ENCODE assay signal across 31 cellular contexts in genomic region chr2:5729426-5729825, GRCh38. TPM values are rescaled to one million over a fixed set of nuclear protein-coding genes. Genes with fewer than 3 reads are reported as not detected.
"Had no signal": no experiment of that assay in that cellular context is flagged by ENCODE, and none has a peak within 500 bp of the region (broad histone marks: within the 10 kb centered on the region; RNA-seq: fewer than 3 reads in every experiment).

No MANE protein-coding gene starts in this region.

- H3K4me1 Mint-ChIP-seq: immature natural killer cell; stimulated activated memory B cell treated with anti-CD40 and anti-IgM and Interleukin-4, amounts not matched to agents 10 μg/mL and 1 μg/mL and 100 μg/mL, for 72 hours had no signal

- H3K9me3 Mint-ChIP-seq: nephron; stimulated activated memory B cell treated with anti-CD40 and anti-IgM and Interleukin-4, amounts not matched to agents 10 μg/mL and 1 μg/mL and 100 μg/mL, for 72 hours had no signal

- H3K4me3 Mint-ChIP-seq: immature natural killer cell; memory B cell; naive B cell; nephron; neural progenitor cell; stimulated activated memory B cell treated with anti-CD40 and anti-IgM and Interleukin-4, amounts not matched to agents 10 μg/mL and 1 μg/mL and 100 μg/mL, for 72 hours had no signal

- DNase-seq: dermis blood vessel endothelial cell; effector memory CD4-positive, alpha-beta T cell; foreskin keratinocyte; heart right ventricle; hypothalamus; immature natural killer cell; mucosa of descending colon; naive B cell; stimulated activated CD4-positive, alpha-beta T cell treated with anti-CD3 and anti-CD28 coated beads, Interleukin-2, amount 100 ng/mL, for 24 hours; stimulated activated CD4-positive, alpha-beta T cell treated with anti-CD3 and anti-CD28 coated beads, Interleukin-4, amount 100 ng/mL, for 4 hours; stimulated activated naive CD8-positive, alpha-beta T cell treated with anti-CD3 and anti-CD28 coated beads, Interleukin-15, Interleukin-2, amounts not matched to agents 100 U/mL and 50 U/mL, for 24 hours; substantia nigra; testis; tibial artery; upper lobe of right lung; uterus had no signal

- FAIRE-seq: endothelial cell of umbilical vein, keratinocyte had no signal

- H2AFZ ChIP-seq: neural progenitor cell, parathyroid adenoma had no signal

- ATAC-seq: foreskin keratinocyte; gastroesophageal sphincter; heart right ventricle; mucosa of descending colon; sciatic nerve; stimulated activated memory B cell treated with anti-CD40 and anti-IgM and Interleukin-4, amounts not matched to agents 10 μg/mL and 1 μg/mL and 100 μg/mL, for 72 hours; stimulated activated naive CD8-positive, alpha-beta T cell treated with anti-CD3 and anti-CD28 coated beads, Interleukin-15, Interleukin-2, amounts not matched to agents 100 U/mL and 50 U/mL, for 24 hours; upper lobe of right lung had no signal

- H3K9ac ChIP-seq: neural progenitor cell, parathyroid adenoma had no signal

- H3K27ac Mint-ChIP-seq: immature natural killer cell; memory B cell; naive B cell; nephron; neural progenitor cell; stimulated activated memory B cell treated with anti-CD40 and anti-IgM and Interleukin-4, amounts not matched to agents 10 μg/mL and 1 μg/mL and 100 μg/mL, for 72 hours had no signal

- H3K36me3 Mint-ChIP-seq: immature natural killer cell; memory B cell; naive B cell; stimulated activated memory B cell treated with anti-CD40 and anti-IgM and Interleukin-4, amounts not matched to agents 10 μg/mL and 1 μg/mL and 100 μg/mL, for 72 hours had no signal

- H3K4me3 ChIP-seq: coronary artery, esophagus muscularis mucosa, gastroesophageal sphincter, heart right ventricle, lung, mucosa of descending colon, neural progenitor cell, prostate gland, right atrium auricular region, testis, tibial artery, upper lobe of right lung, uterus had no signal

- H3K79me2 ChIP-seq: parathyroid adenoma had no signal

- H3K4me2 ChIP-seq: neural progenitor cell had no signal

- H3K27ac ChIP-seq: coronary artery, esophagus muscularis mucosa, foreskin keratinocyte, gastroesophageal sphincter, heart right ventricle, neural progenitor cell, parathyroid adenoma, prostate gland, right atrium auricular region, testis, tibial artery, upper lobe of right lung, uterus had no signal

- H3K36me3 ChIP-seq: esophagus muscularis mucosa, gastroesophageal sphincter, heart right ventricle, neural progenitor cell, prostate gland, right atrium auricular region, tibial artery, upper lobe of right lung, uterus had no signal

- H3K4me1 ChIP-seq: foreskin keratinocyte, gastroesophageal sphincter, parathyroid adenoma, prostate gland, testis, tibial artery, upper lobe of right lung, uterus had no signal

- H3K27me3 Mint-ChIP-seq: memory B cell; stimulated activated memory B cell treated with anti-CD40 and anti-IgM and Interleukin-4, amounts not matched to agents 10 μg/mL and 1 μg/mL and 100 μg/mL, for 72 hours had no signal

- H3K27me3 ChIP-seq: esophagus muscularis mucosa, foreskin keratinocyte, gastroesophageal sphincter, neural progenitor cell, right atrium auricular region, testis, tibial artery, upper lobe of right lung had no signal

- H3K9me3 ChIP-seq: esophagus muscularis mucosa, gastroesophageal sphincter, heart right ventricle, prostate gland, right atrium auricular region, testis, tibial artery, upper lobe of right lung, uterus had no signal

RNA-seq across cellular contexts. Expression of gene SOX11, which starts 37.2 kb away (rescaled TPM):
- total RNA-seq: dermis blood vessel endothelial cell, endothelial cell of umbilical vein, prostate gland, sciatic nerve had no signal
- polyA plus RNA-seq: endothelial cell of umbilical vein, immature natural killer cell, keratinocyte, liver had no signal
